In the genomic region with DNA sequence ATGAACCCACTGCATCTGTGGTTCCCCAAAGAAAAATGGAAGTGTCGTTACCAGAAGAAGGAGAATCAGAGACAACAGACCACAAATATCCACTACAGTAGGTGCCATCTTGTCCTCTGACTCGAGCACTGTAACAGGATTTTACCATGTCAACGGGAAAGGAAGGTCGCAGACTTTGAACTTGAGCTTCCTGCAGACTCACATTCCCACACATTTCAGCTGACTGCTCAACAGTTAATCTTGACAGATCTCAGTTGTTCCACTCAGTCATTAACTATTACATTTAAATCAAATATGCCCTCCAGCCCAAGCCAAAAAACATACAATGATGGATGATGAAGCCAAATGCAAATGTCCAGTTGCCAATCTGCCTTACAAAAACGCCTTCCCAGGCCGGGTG, we compare ENCODE assay signal across 30 cellular contexts.
"Had no signal": no experiment of that assay in that cellular context is flagged by ENCODE, and none has a peak within 500 bp of the region (broad histone marks: within the 10 kb centered on the region; RNA-seq: fewer than 3 reads in every experiment).

No MANE protein-coding gene starts in this region.

- H3K27me3 ChIP-seq: esophagus squamous epithelium, gastroesophageal sphincter, pancreas, sigmoid colon, stomach, thyroid gland had no signal

- H3K9me3 ChIP-seq: esophagus squamous epithelium, gastroesophageal sphincter, pancreas, prostate gland, sigmoid colon, stomach, thyroid gland had no signal

- H3K27ac Mint-ChIP-seq: activated B cell treated with CpG ODN at 0.5 μM for 24 hours; activated CD4-positive, alpha-beta T cell treated with anti-CD3 and anti-CD28 coated beads for 36 hours; activated CD8-positive, alpha-beta memory T cell treated with anti-CD3 and anti-CD28 coated beads, Interleukin-2, amount 10 ng/mL, durations not matched to agents 7 days and 5 days; activated CD8-positive, alpha-beta T cell treated with anti-CD3 and anti-CD28 coated beads, Interleukin-2, amount 10 ng/mL, durations not matched to agents 7 days and 5 days; activated naive CD4-positive, alpha-beta T cell treated with anti-CD3 and anti-CD28 coated beads, Interleukin-2, amount 50 U/mL, for 24 hours; activated naive CD8-positive, alpha-beta T cell treated with anti-CD3 and anti-CD28 coated beads, Interleukin-2, amount 50 U/mL, for 24 hours; activated T-helper 2 cell treated with anti-CD3 and anti-CD28 coated beads, Interferon-gamma antibody, Interleukin-2, Interleukin-4, amounts not matched to agents 10 μg/mL and 5 μg/mL and 100 μg/mL, durations not matched to agents 14 hours and 24 hours and 36 hours; memory B cell; T-helper 2 cell treated with Interferon-gamma antibody and Interleukin-4, amounts not matched to agents 5 μg/mL and 100 μg/mL, for 36 hours had no signal

- H3K36me3 Mint-ChIP-seq: activated naive CD4-positive, alpha-beta T cell treated with anti-CD3 and anti-CD28 coated beads, Interleukin-2, amount 50 U/mL, for 24 hours; memory B cell; stimulated activated naive B cell treated with anti-CD40 and anti-IgM and Interleukin-4, amounts not matched to agents 10 μg/mL and 1 μg/mL and 100 μg/mL, for 72 hours had no signal

- H3K36me3 ChIP-seq: esophagus squamous epithelium, gastroesophageal sphincter, pancreas, prostate gland, sigmoid colon, stomach, thyroid gland had no signal

- ATAC-seq: activated CD4-positive, alpha-beta T cell treated with anti-CD3 and anti-CD28 coated beads for 36 hours; activated CD8-positive, alpha-beta memory T cell treated with anti-CD3 and anti-CD28 coated beads, Interleukin-2, amount 10 ng/mL, durations not matched to agents 7 days and 5 days; activated CD8-positive, alpha-beta T cell treated with anti-CD3 and anti-CD28 coated beads, Interleukin-2, amount 10 ng/mL, durations not matched to agents 7 days and 5 days; gastroesophageal sphincter; pancreas had no signal

- H3K9me3 Mint-ChIP-seq: activated B cell treated with CpG ODN at 0.5 μM for 24 hours; activated naive CD4-positive, alpha-beta T cell treated with anti-CD3 and anti-CD28 coated beads, Interleukin-2, amount 50 U/mL, for 24 hours; activated naive CD8-positive, alpha-beta T cell treated with anti-CD3 and anti-CD28 coated beads, Interleukin-2, amount 50 U/mL, for 24 hours; activated T-helper 2 cell treated with anti-CD3 and anti-CD28 coated beads, Interferon-gamma antibody, Interleukin-2, Interleukin-4, amounts not matched to agents 10 μg/mL and 5 μg/mL and 100 μg/mL, durations not matched to agents 14 hours and 24 hours and 36 hours; memory B cell; T-helper 2 cell treated with Interferon-gamma antibody and Interleukin-4, amounts not matched to agents 5 μg/mL and 100 μg/mL, for 36 hours had no signal

- H3K4me1 ChIP-seq: prostate gland, sigmoid colon, thyroid gland had no signal

- H3K4me3 Mint-ChIP-seq: activated B cell treated with CpG ODN at 0.5 μM for 24 hours; activated CD4-positive, alpha-beta T cell treated with anti-CD3 and anti-CD28 coated beads for 36 hours; activated CD8-positive, alpha-beta memory T cell treated with anti-CD3 and anti-CD28 coated beads, Interleukin-2, amount 10 ng/mL, durations not matched to agents 7 days and 5 days; activated CD8-positive, alpha-beta T cell treated with anti-CD3 and anti-CD28 coated beads, Interleukin-2, amount 10 ng/mL, durations not matched to agents 7 days and 5 days; activated naive CD4-positive, alpha-beta T cell treated with anti-CD3 and anti-CD28 coated beads, Interleukin-2, amount 50 U/mL, for 24 hours; activated naive CD8-positive, alpha-beta T cell treated with anti-CD3 and anti-CD28 coated beads, Interleukin-2, amount 50 U/mL, for 24 hours; memory B cell; T-helper 2 cell treated with Interferon-gamma antibody and Interleukin-4, amounts not matched to agents 5 μg/mL and 100 μg/mL, for 36 hours had no signal

- H3K4me1 Mint-ChIP-seq: activated naive CD4-positive, alpha-beta T cell treated with anti-CD3 and anti-CD28 coated beads, Interleukin-2, amount 50 U/mL, for 24 hours had no signal

- H3K27ac ChIP-seq: epithelial cell of prostate, pancreas, prostate gland, stomach, thyroid gland had no signal

- H3K4me3 ChIP-seq: esophagus squamous epithelium, gastroesophageal sphincter, pancreas, prostate gland, sigmoid colon, stomach, thyroid gland had no signal

- DNase-seq: activated B cell treated with CpG ODN at 0.5 μM for 24 hours; activated CD4-positive, alpha-beta T cell treated with anti-CD3 and anti-CD28 coated beads for 36 hours; activated CD8-positive, alpha-beta memory T cell treated with anti-CD3 and anti-CD28 coated beads, Interleukin-2, amount 10 ng/mL, durations not matched to agents 7 days and 5 days; activated CD8-positive, alpha-beta T cell treated with anti-CD3 and anti-CD28 coated beads, Interleukin-2, amount 10 ng/mL, durations not matched to agents 7 days and 5 days; activated naive CD8-positive, alpha-beta T cell treated with anti-CD3 and anti-CD28 coated beads, Interleukin-2, amount 50 U/mL, for 24 hours; activated T-cell treated with anti-CD3 and anti-CD28 coated beads, Interleukin-2, amount 50 U/mL, for 48 hours; amygdala; caudate nucleus; cortex of kidney; effector CD4-positive, alpha-beta T cell; esophagus squamous epithelium; hippocampal formation; pancreas; sigmoid colon; small intestine; stimulated activated CD4-positive, alpha-beta T cell treated with anti-CD3 and anti-CD28 coated beads, Interleukin-15, amount 100 ng/mL, for 24 hours; stimulated activated CD4-positive, alpha-beta T cell treated with anti-CD3 and anti-CD28 coated beads, Interleukin-2, amount 100 ng/mL, for 24 hours; stomach; T-helper 1 cell; thyroid gland had no signal

- H3K27me3 Mint-ChIP-seq: activated B cell treated with CpG ODN at 0.5 μM for 24 hours; activated CD4-positive, alpha-beta T cell treated with anti-CD3 and anti-CD28 coated beads for 36 hours; activated naive CD4-positive, alpha-beta T cell treated with anti-CD3 and anti-CD28 coated beads, Interleukin-2, amount 50 U/mL, for 24 hours; memory B cell; stimulated activated naive B cell treated with anti-CD40 and anti-IgM and Interleukin-4, amounts not matched to agents 10 μg/mL and 1 μg/mL and 100 μg/mL, for 72 hours had no signal

- FAIRE-seq: endometrium, keratinocyte, pancreas, small intestine had no signal
